ENCODE assay signal across 1 cellular context in genomic region chr1:38777464-38777957, GRCh38.
TF ChIP-seq lines count a peak whose summit lies in the region.

No MANE protein-coding gene starts in this region.

TF ChIP-seq in K562, 482 proteins besides CTCF, POLR2A, EP300 and RAD21 (continued from another document and continues in another):
- no peak for TF ChIP-seq ARID3A (IDR thresholded peaks at IDR 0.05; ENCODE audit: borderline replicate concordance, low read depth, low read length)
- peak; percentile 40; the same call in 1 of the 2 replicates for TF ChIP-seq SOX6 (IDR thresholded peaks at IDR 0.05)
- peak; percentile 83 for TF ChIP-seq CBFA2T3 (IDR thresholded peaks at IDR 0.05)
- TF ChIP-seq ARID1B (IDR thresholded peaks at IDR 0.05): peak; percentile 74
- TF ChIP-seq HNRNPH1 (optimal IDR thresholded peaks at IDR 0.05; ENCODE audit: low read depth, low read length): no peak
- TF ChIP-seq POU5F1 (IDR thresholded peaks at IDR 0.05; ENCODE audit: borderline replicate concordance, low read depth, low read length, partially characterized antibody): no peak
- peak; percentile 58; the same call in 1 of the 2 replicates for TF ChIP-seq TAL1 (IDR thresholded peaks at IDR 0.05)
- TF ChIP-seq IRF2 (CRISPR knock-in tag; IDR thresholded peaks at IDR 0.05): no peak
- no peak for TF ChIP-seq KLF13 (tag; IDR thresholded peaks at IDR 0.05; ENCODE audit: borderline replicate concordance, low read depth)
- no peak for TF ChIP-seq ZNF253 (CRISPR knock-in tag; conservative IDR thresholded peaks at IDR 0.05)
- TF ChIP-seq CEBPZ (IDR thresholded peaks at IDR 0.05; ENCODE audit: borderline replicate concordance, low read depth, low read length): no peak
- TF ChIP-seq SP1 (CRISPR knock-in tag; IDR thresholded peaks at IDR 0.05): no peak
- no peak for TF ChIP-seq SUPT5H (IDR thresholded peaks at IDR 0.05)
- TF ChIP-seq BHLHE40 (IDR thresholded peaks at IDR 0.05; ENCODE audit: low read length): 0 out of 2 replicates have a peak, but pooled peaks have one; percentile 15
- TF ChIP-seq HDAC2 (IDR thresholded peaks at IDR 0.05): peak; percentile 83
- TF ChIP-seq ZNF780A (CRISPR knock-in tag; IDR thresholded peaks at IDR 0.05): no peak
- TF ChIP-seq HOMEZ (CRISPR knock-in tag; IDR thresholded peaks at IDR 0.05): no peak
- no peak for TF ChIP-seq RNF2 (IDR thresholded peaks at IDR 0.05)
- TF ChIP-seq KLF1 (tag; IDR thresholded peaks at IDR 0.05): no peak
- no peak for TF ChIP-seq ATF1 (CRISPR knock-in tag; IDR thresholded peaks at IDR 0.05)
- peak; percentile 48; the same call in 1 of the 2 replicates for TF ChIP-seq ATF1 (tag; IDR thresholded peaks at IDR 0.05)
- no peak for TF ChIP-seq TSHZ1 (CRISPR knock-in tag; IDR thresholded peaks at IDR 0.05)
- no peak for TF ChIP-seq ID3 (CRISPR knock-in tag; IDR thresholded peaks at IDR 0.05)
- TF ChIP-seq ID3 (tag; IDR thresholded peaks at IDR 0.05): no peak
- TF ChIP-seq PHF20 (IDR thresholded peaks at IDR 0.05; ENCODE audit: partially characterized antibody): peak; percentile 70
- TF ChIP-seq MGA (IDR thresholded peaks at IDR 0.05): no peak
- TF ChIP-seq TCFL5 (CRISPR knock-in tag; conservative IDR thresholded peaks at IDR 0.05): no peak
- peak; percentile 47; the same call in 1 of the 2 replicates for TF ChIP-seq CREM (IDR thresholded peaks at IDR 0.05; ENCODE audit: low read depth)
- TF ChIP-seq HSF4 (CRISPR knock-in tag; IDR thresholded peaks at IDR 0.05; ENCODE audit: borderline replicate concordance): no peak
- no peak for TF ChIP-seq GTF2E2 (tag; IDR thresholded peaks at IDR 0.05)
- TF ChIP-seq PTBP1 (IDR thresholded peaks at IDR 0.05; ENCODE audit: low read depth, low read length): no peak
- TF ChIP-seq MAZ (CRISPR knock-in tag; conservative IDR thresholded peaks at IDR 0.05 in 1 of 2, IDR thresholded peaks at IDR 0.05 in 1 of 2): no peak
- peak; percentile 42; the same call in 1 of the 2 replicates for TF ChIP-seq CTBP1 (IDR thresholded peaks at IDR 0.05; ENCODE audit: borderline replicate concordance)
- no peak for TF ChIP-seq KDM4B (IDR thresholded peaks at IDR 0.05; ENCODE audit: borderline replicate concordance in 2 of 2, low read depth in 1 of 2)
- no peak for TF ChIP-seq HDAC8 (tag; IDR thresholded peaks at IDR 0.05)
- TF ChIP-seq ZBTB7A (IDR thresholded peaks at IDR 0.05; ENCODE audit: borderline replicate concordance, control insufficient read depth, low read depth, low read length): no peak
- TF ChIP-seq ZNF551 (CRISPR knock-in tag; IDR thresholded peaks at IDR 0.05): no peak
- peak; percentile 89 for TF ChIP-seq ATF7 (IDR thresholded peaks at IDR 0.05)
- no peak for TF ChIP-seq MTF1 (CRISPR knock-in tag; IDR thresholded peaks at IDR 0.05; ENCODE audit: borderline replicate concordance)
- TF ChIP-seq CBX3 (IDR thresholded peaks at IDR 0.05; ENCODE audit: borderline replicate concordance in 1 of 2, low read length in 2 of 2): peak in 1 of 2 experiments; percentile 61; a peak in 1 of 3 replicates
- no peak for TF ChIP-seq MTA3 (IDR thresholded peaks at IDR 0.05; ENCODE audit: borderline replicate concordance)
- TF ChIP-seq GATAD2A (IDR thresholded peaks at IDR 0.05): no peak
- TF ChIP-seq RUNX1 (IDR thresholded peaks at IDR 0.05; ENCODE audit: low read depth): no peak
- TF ChIP-seq SMARCE1 (IDR thresholded peaks at IDR 0.05): peak; percentile 54; the same call in 1 of the 2 replicates
- no peak for TF ChIP-seq CREBBP (IDR thresholded peaks at IDR 0.05; ENCODE audit: low read depth, low read length)
- no peak for TF ChIP-seq MEF2D (tag; conservative IDR thresholded peaks at IDR 0.05; ENCODE audit: low read depth)
- TF ChIP-seq BCOR (IDR thresholded peaks at IDR 0.05): peak; percentile 97
